ENCODE assay signal across 20 cellular contexts in genomic region chr17:44549736-44550135, GRCh38. TPM values are rescaled to one million over a fixed set of nuclear protein-coding genes. Genes with fewer than 3 reads are reported as not detected.
DNase-seq lines count a peak whose midpoint lies in the region; ATAC-seq and TF ChIP-seq lines count a peak whose summit lies in the region.
"Had no signal": no experiment of that assay in that cellular context is flagged by ENCODE, and none has a peak within 500 bp of the region (broad histone marks: within the 10 kb centered on the region; RNA-seq: fewer than 3 reads in every experiment).

No MANE protein-coding gene starts in this region.

- H3F3A ChIP-seq in GM23338 (replicated peaks; ENCODE audit: low read depth) = peaks cover 4% of the 10 kb centered on the region; the same call in 1 of the 2 replicates

- H3K36me3 Mint-ChIP-seq in GM23338 (ENCODE audit: low read depth) = peaks cover 4% of the 10 kb centered on the region; the same call in 1 of the 3 replicates
- H3K36me3 Mint-ChIP-seq in endodermal cell (ENCODE audit: low read depth) = no peaks in the 10 kb centered on the region

- H4K8ac ChIP-seq in neuronal stem cell (ENCODE audit: low read depth, low read length) = no peak overlapping the region

- CTCF ChIA-PET in HEK293T (lab: Yijun Ruan, JAX) = no interaction called here

- peaks cover 61% of the 10 kb centered on the region for H3K4me1 Mint-ChIP-seq in GM23338
- peaks cover 36% of the 10 kb centered on the region for H3K4me1 Mint-ChIP-seq in endodermal cell

- H2AFZ ChIP-seq in GM23338 = 0 out of 2 replicates have a peak overlapping the region, but pooled peaks have one; percentile 63
- peak overlapping the region; percentile 19 for H2AFZ ChIP-seq in neuronal stem cell (ENCODE audit: low read length)
- H2AFZ ChIP-seq: PC-9 had no signal

- H4K91ac ChIP-seq in neuronal stem cell (ENCODE audit: low read depth, low read length, poor library complexity) = no peak overlapping the region

- H3K27me3 ChIP-seq in BLaER1 (no peaks in the 10 kb centered on the region), GM23338 (ENCODE audit: insufficient read depth) (peaks cover 75% of the 10 kb centered on the region), endodermal cell (ENCODE audit: control insufficient read depth, insufficient read depth, low read length, poor library complexity, severe bottlenecking) (peaks cover 5% of the 10 kb centered on the region), neuronal stem cell (ENCODE audit: control insufficient read depth in 3 of 3, insufficient read depth in 3 of 3, low read depth in 1 of 3, low read length in 3 of 3) (no peaks in the 10 kb centered on the region)

- H3K27ac Mint-ChIP-seq in GM23338 = no peak overlapping the region
- no peak overlapping the region for H3K27ac Mint-ChIP-seq in endodermal cell
- H3K27ac Mint-ChIP-seq: CD4-positive, alpha-beta T cell had no signal

- no peak overlapping the region for H3K18ac ChIP-seq in neuronal stem cell (ENCODE audit: low read length)

- DNase-seq in GM23338 (ENCODE audit: low spot score) = no peak
- DNase-seq in endodermal cell = peak; percentile 57
- no peak for DNase-seq in neuronal stem cell (ENCODE audit: low spot score)
- no peak for DNase-seq in stimulated activated CD4-positive, alpha-beta T cell treated with anti-CD3 and anti-CD28 coated beads, Interleukin-4, amount 100 ng/mL, for 24 hours
- DNase-seq in HEK293T (ENCODE audit: extremely low spot score) = no peak
- DNase-seq in SK-N-DZ (ENCODE audit: low spot score) = no peak
- DNase-seq: ACHN; AML-193; CD4-positive, alpha-beta T cell; DMS79 treated with DMSO at 0.1 percent for 48 hours; MV-4-11; NCI-H1417 treated with DMSO at 0.1 percent for 48 hours; NCI-H2029 treated with DMSO at 0.1 percent for 48 hours; NCI-H2171 treated with DMSO at 0.1 percent for 48 hours; NCI-H748 treated with DMSO at 0.1 percent for 48 hours; PC-9; SK-N-SH had no signal

- 0 out of 2 replicates have a peak, but pooled peaks cover 4% of the 10 kb centered on the region for H3K9me2 ChIP-seq in GM23338 (ENCODE audit: insufficient read depth)
- H3K9me2 ChIP-seq: SK-N-SH had no signal

- H3K4me3 ChIP-seq in BLaER1 = no peak overlapping the region
- no peak overlapping the region for H3K4me3 ChIP-seq in GM23338
- no peak overlapping the region for H3K4me3 ChIP-seq in endodermal cell (ENCODE audit: low read length)
- H3K4me3 ChIP-seq in neuronal stem cell (ENCODE audit: low read length in 2 of 2) = no peak overlapping the region
- H3K4me3 ChIP-seq: HAP-1, PC-9 had no signal

- H3K4me3 Mint-ChIP-seq in GM23338 (no peak overlapping the region; the same call in 2 of the 3 replicates), endodermal cell (no peak overlapping the region)
- H3K4me3 Mint-ChIP-seq: CD4-positive, alpha-beta T cell had no signal

- no peak overlapping the region for H2AK5ac ChIP-seq in neuronal stem cell (ENCODE audit: low read depth, low read length)

- no peak overlapping the region for H2BK12ac ChIP-seq in neuronal stem cell (ENCODE audit: low read length)

- H3K4ac ChIP-seq in neuronal stem cell (ENCODE audit: low read length) = no peak overlapping the region

- TF ChIP-seq CTCF in GM23338 (conservative IDR thresholded peaks at IDR 0.05; ENCODE audit: low read depth in 2 of 2) = no peak
- TF ChIP-seq CTCF in endodermal cell (conservative IDR thresholded peaks at IDR 0.05) = no peak

- H3K27me3 Mint-ChIP-seq in GM23338 (ENCODE audit: insufficient read depth, low read depth, poor library complexity) (peaks cover 49% of the 10 kb centered on the region), endodermal cell (ENCODE audit: insufficient read depth) (peaks cover 68% of the 10 kb centered on the region)

- no peaks in the 10 kb centered on the region for H3K36me3 ChIP-seq in BLaER1
- H3K36me3 ChIP-seq in GM23338 (ENCODE audit: insufficient read depth) = no peaks in the 10 kb centered on the region
- no peaks in the 10 kb centered on the region for H3K36me3 ChIP-seq in endodermal cell (ENCODE audit: control insufficient read depth, insufficient read depth, low read length)
- no peaks in the 10 kb centered on the region for H3K36me3 ChIP-seq in neuronal stem cell (replicated peaks in 1 of 2; ENCODE audit: control insufficient read depth in 2 of 2, insufficient read depth in 2 of 2, low read length in 2 of 2)
- H3K36me3 ChIP-seq: HAP-1 had no signal

- H3K9me3 Mint-ChIP-seq in GM23338 (peaks cover 6% of the 10 kb centered on the region; the same call in 2 of the 3 replicates), endodermal cell (peaks cover 4% of the 10 kb centered on the region)
- H3K9me3 Mint-ChIP-seq: CD4-positive, alpha-beta T cell had no signal

- no peak overlapping the region for H2BK15ac ChIP-seq in neuronal stem cell (ENCODE audit: low read length)

- H2BK5ac ChIP-seq in neuronal stem cell (ENCODE audit: low read length) = no peak overlapping the region

- H3K23ac ChIP-seq in neuronal stem cell (ENCODE audit: low read depth, low read length, poor library complexity) = no peak overlapping the region

- H3K14ac ChIP-seq in neuronal stem cell (ENCODE audit: low read length) = no peak overlapping the region

- no peaks in the 10 kb centered on the region for H3K79me1 ChIP-seq in neuronal stem cell (ENCODE audit: low read depth, low read length)

- H3K9ac ChIP-seq in BLaER1 (no peak overlapping the region), endodermal cell (ENCODE audit: extremely low read depth, low read length, poor library complexity, severe bottlenecking) (no peak overlapping the region), neuronal stem cell (ENCODE audit: low read depth, low read length, poor library complexity) (no peak overlapping the region)
- H3K9ac ChIP-seq: SK-N-SH had no signal

- peak overlapping the region; percentile 84; the same call in 1 of the 2 replicates for H3K4me2 ChIP-seq in BLaER1
- H3K4me2 ChIP-seq in GM23338 = peak overlapping the region; percentile 48; the same call in 1 of the 2 replicates
- no peak overlapping the region for H3K4me2 ChIP-seq in neuronal stem cell (ENCODE audit: insufficient read depth, low read length, poor library complexity, severe bottlenecking)
- H3K4me2 ChIP-seq: PC-9, SK-N-SH had no signal

- WGBS in endodermal cell (ENCODE audit: insufficient coverage in 1 of 2, insufficient read length in 1 of 2), 2 experiments = 40 to 70% methylated on average over 1 to 6 of the region's 6 CpGs
- no CpG with 5 or more reads among the region's 6 CpGs for WGBS in neuronal stem cell (ENCODE audit: extremely low coverage in 2 of 2, insufficient read length in 2 of 2, insufficient replicate concordance in 1 of 2), 2 donors

- peak; percentile 14 for ATAC-seq in GM23338

- H4K20me1 ChIP-seq in BLaER1 (no peaks in the 10 kb centered on the region), GM23338 (replicated peaks; ENCODE audit: insufficient read depth) (no peaks in the 10 kb centered on the region)

- H3K4me1 ChIP-seq in BLaER1 (peaks cover 39% of the 10 kb centered on the region), GM23338 (ENCODE audit: insufficient read depth) (peaks cover 49% of the 10 kb centered on the region), endodermal cell (ENCODE audit: control insufficient read depth, insufficient read depth, low read length) (peaks cover 20% of the 10 kb centered on the region), neuronal stem cell (ENCODE audit: control insufficient read depth in 2 of 2, insufficient read depth in 1 of 2, low read depth in 1 of 2, low read length in 2 of 2) (peaks cover 34% of the 10 kb centered on the region in 2 donors)
- H3K4me1 ChIP-seq: HAP-1 had no signal

- H2BK120ac ChIP-seq in neuronal stem cell (ENCODE audit: low read depth, low read length) = no peak overlapping the region

- H3K27ac ChIP-seq in BLaER1 (no peak overlapping the region), GM23338 (ENCODE audit: low read depth) (no peak overlapping the region), endodermal cell (ENCODE audit: low read depth, low read length) (no peak overlapping the region), neuronal stem cell (replicated peaks; ENCODE audit: low read length) (peak overlapping the region; percentile 54)
- H3K27ac ChIP-seq: HL-60, PC-9 had no signal

- POLR2A ChIA-PET in HEK293T (lab: Yijun Ruan, JAX) = no interaction called here

- H3K9me3 ChIP-seq in BLaER1 (no peaks in the 10 kb centered on the region), endodermal cell (ENCODE audit: control insufficient read depth, low read length) (no peaks in the 10 kb centered on the region), neuronal stem cell (replicated peaks in 1 of 2; ENCODE audit: control insufficient read depth in 2 of 2, insufficient read depth in 1 of 2, low read depth in 1 of 2, low read length in 2 of 2) (no peaks in the 10 kb centered on the region)
- H3K9me3 ChIP-seq: HAP-1, SK-N-SH had no signal

- no peaks in the 10 kb centered on the region for H3K79me2 ChIP-seq in GM23338 (replicated peaks; ENCODE audit: insufficient read depth)

TF ChIP-seq in GM23338, 12 proteins besides CTCF, POLR2A, EP300 and RAD21 (continues in another document):
- TF ChIP-seq EZH2phosphoT487 (IDR thresholded peaks at IDR 0.05; ENCODE audit: unreplicated experiment) (no peak), ZNF114 (CRISPR knock-in tag; IDR thresholded peaks at IDR 0.05) (no peak), STAT1 (IDR thresholded peaks at IDR 0.05; ENCODE audit: unreplicated experiment) (no peak)

TF ChIP-seq in HEK293T, 16 proteins besides CTCF, POLR2A, EP300 and RAD21:
- TF ChIP-seq FOXM1 (IDR thresholded peaks at IDR 0.05; ENCODE audit: borderline replicate concordance) (no peak), HDGF (IDR thresholded peaks at IDR 0.05; ENCODE audit: borderline replicate concordance) (no peak), TARDBP (IDR thresholded peaks at IDR 0.05) (no peak)
TF ChIP-seq in HEK293T: peak in this region for 0.

RNA-seq across cellular contexts. Expression of gene FZD2, which starts 7.5 kb away (rescaled TPM):
- 7.6 and 14.8 TPM in 2 replicates for total RNA-seq in GM23338 (2014; rRNA removed; shearing (Covaris generic))
- polyA plus RNA-seq in GM23338 (2016; fragmentation: Nextera tagmentation; extraction: Ambion mirVana) = 6.1 and 6.2 TPM in 2 replicates
- total RNA-seq in endodermal cell = 10 to 100 TPM; 20.6 to 21.9 TPM
- 65.2 TPM for polyA plus RNA-seq in endodermal cell (2013, experiment 1 of 2)
- 64.6 TPM for polyA plus RNA-seq in endodermal cell (2013, experiment 2 of 2)
- 181 TPM for polyA plus RNA-seq in neuronal stem cell (2013, experiment 1 of 2)
- polyA plus RNA-seq in neuronal stem cell (2013, experiment 2 of 2) = 177 TPM
- 19.7 and 19.9 TPM in 2 replicates for polyA plus RNA-seq in SK-N-DZ (2014; cell fraction: cytosol; rRNA removed)
- 12.7 and 14.5 TPM in 2 replicates for polyA plus RNA-seq in SK-N-DZ (2014; cell fraction: nucleus; rRNA removed)
- total RNA-seq: CD4-positive, alpha-beta T cell had no signal

RNA-seq across cellular contexts. Expression of gene GPATCH8, which starts 46.5 kb away (rescaled TPM):
- 44.4 and 52.2 TPM in 2 replicates for total RNA-seq in GM23338 (2014; rRNA removed; shearing (Covaris generic))
- 59.7 and 76.5 TPM in 2 replicates for polyA plus RNA-seq in GM23338 (2016; fragmentation: Nextera tagmentation; extraction: Ambion mirVana)
- 10 to 100 TPM; 49.9 to 55.2 TPM for total RNA-seq in endodermal cell
- polyA plus RNA-seq in endodermal cell (2013, experiment 1 of 2) = 33.0 TPM
- 31.2 TPM for polyA plus RNA-seq in endodermal cell (2013, experiment 2 of 2)
- 22.8 TPM for polyA plus RNA-seq in neuronal stem cell (2013, experiment 1 of 2)
- polyA plus RNA-seq in neuronal stem cell (2013, experiment 2 of 2) = 23.3 TPM
- polyA plus RNA-seq in SK-N-DZ (2014; cell fraction: cytosol; rRNA removed) = 16.3 and 23.3 TPM in 2 replicates
- 13.2 and 32.5 TPM in 2 replicates for polyA plus RNA-seq in SK-N-DZ (2014; cell fraction: nucleus; rRNA removed)
